Comparison of ENCODE assay signal across 10 cellular contexts in the genomic region with DNA sequence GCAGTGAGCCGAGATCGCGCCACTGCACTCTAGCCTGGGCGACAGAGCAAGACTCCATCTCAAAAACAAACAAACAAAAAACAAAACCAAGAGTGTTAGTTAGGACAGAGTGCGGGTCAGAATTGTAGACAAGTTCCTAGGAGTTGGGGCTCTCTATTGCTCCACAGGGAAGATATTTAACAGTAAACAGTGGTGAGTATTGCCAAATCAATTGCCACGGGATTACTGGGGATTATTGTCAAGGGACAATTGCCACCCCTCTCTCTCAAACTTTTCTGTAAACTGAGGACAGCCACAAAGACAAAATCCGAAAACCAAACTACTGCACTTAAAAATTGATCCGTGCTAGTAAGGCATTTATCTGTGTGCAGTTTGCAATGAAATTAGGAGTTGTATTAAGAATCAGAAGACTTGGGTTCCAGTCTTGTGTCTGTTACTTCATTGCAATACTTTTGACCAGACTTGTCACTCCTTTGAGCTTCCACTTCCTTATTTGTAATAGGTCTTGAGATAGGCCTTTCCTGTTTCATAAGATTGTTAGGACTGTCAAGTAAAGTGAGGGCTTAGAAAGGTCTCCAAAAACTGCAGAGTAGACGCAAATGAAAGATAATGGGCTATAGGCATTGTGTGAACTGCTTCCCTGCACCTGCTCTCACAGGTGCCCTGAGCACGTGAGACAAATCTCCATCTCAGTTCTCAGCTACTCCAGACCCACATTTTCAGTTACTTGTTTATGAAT. TPM values are rescaled to one million over a fixed set of nuclear protein-coding genes. Genes with fewer than 3 reads are reported as not detected.
DNase-seq lines count a peak whose midpoint lies in the region; ATAC-seq lines count a peak whose summit lies in the region.
"Had no signal": no experiment of that assay in that cellular context is flagged by ENCODE, and none has a peak within 500 bp of the region (broad histone marks: within the 10 kb centered on the region; RNA-seq: fewer than 3 reads in every experiment).

No MANE protein-coding gene starts in this region.

- peaks cover 26% of the 10 kb centered on the region for H3K4me1 Mint-ChIP-seq in T-helper 17 cell
- H3K4me1 Mint-ChIP-seq in naive thymus-derived CD8-positive, alpha-beta T cell: peaks cover 19 to 47% (median 40%) of the 10 kb centered on the region in 4 donors

- H3K4me3 ChIP-seq in Karpas-422 (ENCODE audit: low read length): no peak overlapping the region

- POLR2A ChIA-PET in naive thymus-derived CD8-positive, alpha-beta T cell (lab: Charles Lee): interaction anchor here (1.3 to 5.0 kb wide), 2 partner anchors 8 to 133 kb away, joined by 3 to 112 read pairs; no protein-coding TSS in a partner anchor

- no peaks in the 10 kb centered on the region for H3K27me3 ChIP-seq in Karpas-422 (ENCODE audit: low read length)

- H2AFZ ChIP-seq in Karpas-422 (ENCODE audit: low read length): 0 out of 2 replicates have a peak overlapping the region, but pooled peaks have one; percentile 59

- no peak overlapping the region for H3K4me3 Mint-ChIP-seq in T-helper 17 cell
- H3K4me3 Mint-ChIP-seq in naive thymus-derived CD8-positive, alpha-beta T cell: peak overlapping the region in 6 of 10 donors; percentile 18 to 68 (median 29)

- H3K36me3 Mint-ChIP-seq in T-helper 17 cell (ENCODE audit: low read depth): peaks cover 4% of the 10 kb centered on the region
- H3K36me3 Mint-ChIP-seq in naive thymus-derived CD8-positive, alpha-beta T cell: peaks cover 0 to 5% (median 3%) of the 10 kb centered on the region in 3 donors

- 0 out of 2 replicates have a peak, but pooled peaks cover 5% of the 10 kb centered on the region for H3K9me2 ChIP-seq in Karpas-422 (replicated peaks; ENCODE audit: insufficient read depth, low read length)

- no peak overlapping the region for H3K27ac ChIP-seq in Karpas-422 (ENCODE audit: low read length)
- no peak overlapping the region for H3K27ac ChIP-seq in substantia nigra (ENCODE audit: low read depth, low read length, poor library complexity, severe bottlenecking)

- H3K9me3 ChIP-seq in Karpas-422 (ENCODE audit: low read length) (no peaks in the 10 kb centered on the region), T-helper 17 cell (ENCODE audit: control insufficient read depth, low read length, poor library complexity, severe bottlenecking) (no peaks in the 10 kb centered on the region)

- H3K4me2 ChIP-seq in Karpas-422 (ENCODE audit: low read depth, low read length, poor library complexity, severe bottlenecking): no peak overlapping the region

- no peak for ATAC-seq in T-helper 17 cell
- no peak for ATAC-seq in naive thymus-derived CD8-positive, alpha-beta T cell
- no peak for ATAC-seq in GM21576 (IDR thresholded peaks at IDR 0.05; ENCODE audit: unreplicated experiment)
- no peak for ATAC-seq in GM21423 (IDR thresholded peaks at IDR 0.05; ENCODE audit: unreplicated experiment)

- DNase-seq in DMS53 (lab: John Stamatoyannopoulos, UW) (peak; percentile 81), Karpas-422 (peak; percentile 55), T-helper 17 cell (no peak), substantia nigra (lab: John Stamatoyannopoulos, UW) (no peak)
- no peak for DNase-seq in naive thymus-derived CD8-positive, alpha-beta T cell
- no peak for DNase-seq in activated CD4-positive, CD25-positive, alpha-beta regulatory T cell treated with anti-CD3 and anti-CD28 coated beads, Interleukin-2, amount 50 U/mL, for 72 hours
- DNase-seq: activated CD4-positive, alpha-beta T cell treated with anti-CD3 and anti-CD28 coated beads, Interleukin-2, amount 50 U/mL, for 1 hour had no signal

- H3K27me3 Mint-ChIP-seq in T-helper 17 cell: no peaks in the 10 kb centered on the region
- H3K27me3 Mint-ChIP-seq in naive thymus-derived CD8-positive, alpha-beta T cell: no peaks in the 10 kb centered on the region

- no peaks in the 10 kb centered on the region for H3K9me3 Mint-ChIP-seq in naive thymus-derived CD8-positive, alpha-beta T cell

- peaks cover 8% of the 10 kb centered on the region for H3K36me3 ChIP-seq in Karpas-422 (ENCODE audit: insufficient read depth, low read length)

- H3K9ac ChIP-seq in Karpas-422 (ENCODE audit: low read length): no peak overlapping the region

- H3K79me2 ChIP-seq in Karpas-422 (ENCODE audit: low read length): peaks cover 6% of the 10 kb centered on the region; the same call in 1 of the 2 replicates

- peak overlapping the region; percentile 99 for H3K27ac Mint-ChIP-seq in T-helper 17 cell
- peak overlapping the region in 8 of 10 donors; percentile 6 to 78 (median 40) for H3K27ac Mint-ChIP-seq in naive thymus-derived CD8-positive, alpha-beta T cell

- peaks cover 56% of the 10 kb centered on the region for H3K4me1 ChIP-seq in Karpas-422 (ENCODE audit: low read length)

- no peaks in the 10 kb centered on the region for H4K20me1 ChIP-seq in Karpas-422 (ENCODE audit: insufficient read depth, low read depth, low read length)

RNA-seq across cellular contexts. Expression of a gene that starts 1.3 kb away (rescaled TPM):
- 68.5 and 155 TPM in 2 replicates for total RNA-seq in Karpas-422 (2014; rRNA removed; shearing (Covaris generic); ENCODE audit: low replicate concordance)
- 100 to 1,000 TPM in 1 of 2 donors, 10 to 100 TPM in 1; 76.4 to 117 TPM for total RNA-seq in T-helper 17 cell
- total RNA-seq in naive thymus-derived CD8-positive, alpha-beta T cell: 10 to 100 TPM; 88.6 to 95.4 TPM
- polyA plus RNA-seq in naive thymus-derived CD8-positive, alpha-beta T cell: 100 to 1,000 TPM in 1 of 3 donors, 10 to 100 TPM in 2; 62.0 to 124 (median 74.6) TPM

RNA-seq across cellular contexts. Expression of a gene that starts 44.4 kb away (rescaled TPM):
- total RNA-seq in Karpas-422 (2014; rRNA removed; shearing (Covaris generic); ENCODE audit: low replicate concordance): 0.56 and 4.2 TPM in 2 replicates
- 100 to 1,000 TPM; 317 to 349 TPM for total RNA-seq in T-helper 17 cell
- total RNA-seq in naive thymus-derived CD8-positive, alpha-beta T cell: 100 to 1,000 TPM; 198 to 212 TPM
- polyA plus RNA-seq in naive thymus-derived CD8-positive, alpha-beta T cell: 100 to 1,000 TPM; 629 to 783 (median 630) TPM

RNA-seq across cellular contexts. Expression of a gene that starts 50.8 kb away (rescaled TPM):
- not detected in 2 replicates for total RNA-seq in Karpas-422 (2014; rRNA removed; shearing (Covaris generic); ENCODE audit: low replicate concordance)
- not detected for total RNA-seq in T-helper 17 cell
- not detected for total RNA-seq in naive thymus-derived CD8-positive, alpha-beta T cell
- not detected for polyA plus RNA-seq in naive thymus-derived CD8-positive, alpha-beta T cell
- total RNA-seq: aorta had no signal
- polyA plus RNA-seq: aorta had no signal

Comparison
In these comparisons a context has a peak if more than half of its experiments do, and no peak if none do; other contexts are left out.
1. DNase-seq: peak in DMS53 (single experiment) and Karpas-422 (single experiment); none in T-helper 17 cell (0 of 3), naive thymus-derived CD8-positive, alpha-beta T cell (0 of 10), activated CD4-positive, CD25-positive, alpha-beta regulatory T cell treated with anti-CD3 and anti-CD28 coated beads, Interleukin-2, amount 50 U/mL, for 72 hours (single experiment) and substantia nigra (0 of 49).
2. RNA of a gene that starts 44.4 kb away (total RNA-seq): 317 to 349 TPM in T-helper 17 cell and 198 to 212 TPM in naive thymus-derived CD8-positive, alpha-beta T cell; 0.56 to 4.2 TPM in Karpas-422; every median in the first group is over 10 times any median in the second.